Comparison of ENCODE assay signal across 8 cellular contexts in genomic region chrX:9873952-9874351, GRCh38.
DNase-seq lines count a peak whose midpoint lies in the region; ATAC-seq, FAIRE-seq and TF ChIP-seq lines count a peak whose summit lies in the region.

No MANE protein-coding gene starts in this region.

- H3K4me3 ChIP-seq in A549 = no peak overlapping the region
- H3K4me3 ChIP-seq in GM12875 (ENCODE audit: low read depth, low read length) = no peak overlapping the region
- H3K4me3 ChIP-seq in left ventricle myocardium inferior = no peak overlapping the region

- H3K4me2 ChIP-seq in A549 = peak overlapping the region; percentile 55

- POLR2A ChIA-PET in A549 (lab: Yijun Ruan, JAX) = no interaction called here

- no peak for TF ChIP-seq EP300 in A549 (IDR thresholded peaks at IDR 0.05)

- no peaks in the 10 kb centered on the region for H3K27me3 ChIP-seq in left ventricle myocardium inferior (ENCODE audit: low read depth)

- no peak overlapping the region for H3K4me3 Mint-ChIP-seq in activated T-helper 1 cell treated with anti-CD3 and anti-CD28 coated beads, Interleukin-12 subunit alpha, Interleukin-12 subunit beta, Interleukin-2, Interleukin-4 antibody, amounts not matched to agents 30 ng/mL and 10 ng/mL and 1 ng/mL, durations not matched to agents 14 hours and 24 hours and 36 hours

- H3K4me1 ChIP-seq in A549 (0 out of 3 replicates have a peak, but pooled peaks cover 4% of the 10 kb centered on the region), left ventricle myocardium inferior (no peaks in the 10 kb centered on the region)

- H3K9me3 Mint-ChIP-seq in activated T-helper 1 cell treated with anti-CD3 and anti-CD28 coated beads, Interleukin-12 subunit alpha, Interleukin-12 subunit beta, Interleukin-2, Interleukin-4 antibody, amounts not matched to agents 30 ng/mL and 10 ng/mL and 1 ng/mL, durations not matched to agents 14 hours and 24 hours and 36 hours = no peaks in the 10 kb centered on the region

- TF ChIP-seq RAD21 in A549 (conservative IDR thresholded peaks at IDR 0.05 in 1 of 2, IDR thresholded peaks at IDR 0.05 in 1 of 2) = peak; percentile 24 to 54; a peak in 3 of 5 replicates

- no peaks in the 10 kb centered on the region for H3K36me3 Mint-ChIP-seq in activated T-helper 1 cell treated with anti-CD3 and anti-CD28 coated beads, Interleukin-12 subunit alpha, Interleukin-12 subunit beta, Interleukin-2, Interleukin-4 antibody, amounts not matched to agents 30 ng/mL and 10 ng/mL and 1 ng/mL, durations not matched to agents 14 hours and 24 hours and 36 hours (ENCODE audit: low read depth)

- CTCF ChIA-PET in A549 (lab: Yijun Ruan, JAX) = interaction anchor here (0.5 to 1.4 kb wide), 4 partner anchors 9 to 335 kb away, joined by 3 to 4 read pairs (median 3); no protein-coding TSS in a partner anchor

- H3K9me3 ChIP-seq in A549 (peaks cover 5% of the 10 kb centered on the region; the same call in 1 of the 3 replicates), left ventricle myocardium inferior (replicated peaks) (no peaks in the 10 kb centered on the region)

- peak; percentile 44 to 58 for DNase-seq in A549 (ENCODE audit: low read depth in 1 of 2, low spot score in 1 of 2)
- peak; percentile 40 to 52 for DNase-seq in NOMO-1 (lab: John Stamatoyannopoulos, UW; ENCODE audit: unreplicated experiment in 2 of 2)
- DNase-seq in activated T-helper 1 cell treated with anti-CD3 and anti-CD28 coated beads, Interleukin-12 subunit alpha, Interleukin-12 subunit beta, Interleukin-2, Interleukin-4 antibody, amounts not matched to agents 30 ng/mL and 10 ng/mL and 1 ng/mL, durations not matched to agents 14 hours and 24 hours and 36 hours (ENCODE audit: low spot score) = peak; percentile 1
- DNase-seq in left ventricle myocardium inferior = no peak
- DNase-seq in stimulated activated CD4-positive, alpha-beta T cell treated with anti-CD3 and anti-CD28 coated beads, Interleukin-1b, Interleukin-23, amount 100 ng/mL, for 48 hours = peak; percentile 45

- H3K27me3 Mint-ChIP-seq in activated T-helper 1 cell treated with anti-CD3 and anti-CD28 coated beads, Interleukin-12 subunit alpha, Interleukin-12 subunit beta, Interleukin-2, Interleukin-4 antibody, amounts not matched to agents 30 ng/mL and 10 ng/mL and 1 ng/mL, durations not matched to agents 14 hours and 24 hours and 36 hours (ENCODE audit: insufficient read depth) = peaks cover 12% of the 10 kb centered on the region

- intact Hi-C loops in activated T-helper 1 cell treated with anti-CD3 and anti-CD28 coated beads, Interleukin-12 subunit alpha, Interleukin-12 subunit beta, Interleukin-2, Interleukin-4 antibody, amounts not matched to agents 30 ng/mL and 10 ng/mL and 1 ng/mL, durations not matched to agents 14 hours and 24 hours and 36 hours (cut with micrococcal nuclease) = loop anchor here (1.0 to 2.0 kb wide), 2 partner anchors 121 to 245 kb away; no protein-coding TSS in a partner anchor
- intact Hi-C loops in left ventricle myocardium inferior (cut with micrococcal nuclease) = no loop called here

- no peak overlapping the region for H3K27ac Mint-ChIP-seq in activated T-helper 1 cell treated with anti-CD3 and anti-CD28 coated beads, Interleukin-12 subunit alpha, Interleukin-12 subunit beta, Interleukin-2, Interleukin-4 antibody, amounts not matched to agents 30 ng/mL and 10 ng/mL and 1 ng/mL, durations not matched to agents 14 hours and 24 hours and 36 hours

- ATAC-seq in A549 (peak; percentile 76 to 91; a peak in 5 of 6 replicates), HG02852 (IDR thresholded peaks at IDR 0.05; ENCODE audit: unreplicated experiment) (peak; percentile 98), GM21737 (IDR thresholded peaks at IDR 0.05; ENCODE audit: unreplicated experiment) (no peak)

- H3K4me1 Mint-ChIP-seq in activated T-helper 1 cell treated with anti-CD3 and anti-CD28 coated beads, Interleukin-12 subunit alpha, Interleukin-12 subunit beta, Interleukin-2, Interleukin-4 antibody, amounts not matched to agents 30 ng/mL and 10 ng/mL and 1 ng/mL, durations not matched to agents 14 hours and 24 hours and 36 hours (ENCODE audit: low read depth) = no peaks in the 10 kb centered on the region

- 5% methylated on average over 9 of the region's 9 CpGs for WGBS in A549 (ENCODE audit: missing lambda C conversion rate)

- FAIRE-seq in A549 (lab: Jason Lieb, UNC) = peak; percentile 43

- H3K27ac ChIP-seq in A549 (no peak overlapping the region), left ventricle myocardium inferior (replicated peaks) (no peak overlapping the region)

- TF ChIP-seq POLR2A in A549 (IDR thresholded peaks at IDR 0.05; ENCODE audit: low read length) = no peak

- no peaks in the 10 kb centered on the region for H3K36me3 ChIP-seq in left ventricle myocardium inferior

- TF ChIP-seq CTCF in A549 (IDR thresholded peaks at IDR 0.05) (peak; percentile 37), GM12875 (IDR thresholded peaks at IDR 0.05; ENCODE audit: borderline replicate concordance, insufficient read depth, low read depth, low read length) (peak; percentile 72), left ventricle myocardium inferior (IDR thresholded peaks at IDR 0.05; ENCODE audit: borderline replicate concordance) (peak; percentile 65)

TF ChIP-seq in A549, 52 proteins besides CTCF, POLR2A, EP300 and RAD21:
- 0 out of 3 replicates have a peak, but pooled peaks have one; percentile 29 for TF ChIP-seq SMC3 (IDR thresholded peaks at IDR 0.05)
- no peak for TF ChIP-seq CBX8 (IDR thresholded peaks at IDR 0.05)
